Comparison of ENCODE assay signal across 8 cellular contexts in genomic region chr2:175187378-175187777, GRCh38. TPM values are rescaled to one million over a fixed set of nuclear protein-coding genes. Genes with fewer than 3 reads are reported as not detected.
A peak's percentile ranks its signal among the peaks of the same experiment; 100 is the strongest.
DNase-seq lines count a peak whose midpoint lies in the region; ATAC-seq and TF ChIP-seq lines count a peak whose summit lies in the region.

No MANE protein-coding gene starts in this region.

- no CpG with 5 or more reads among the region's 1 CpG for WGBS in trophoblast cell (ENCODE audit: extremely low coverage, insufficient coverage, insufficient read length)

- no peak for TF ChIP-seq POLR2A in NB4 (IDR thresholded peaks at IDR 0.05; ENCODE audit: extremely low read depth, insufficient read length)

- no peak overlapping the region for H4K12ac ChIP-seq in trophoblast cell (ENCODE audit: low read depth, low read length)

- no peak overlapping the region for H3K9ac ChIP-seq in trophoblast cell (ENCODE audit: low read length)

- DNase-seq in EL: peak; percentile 24
- peak; percentile 62 for DNase-seq in NB4 (ENCODE audit: low read depth)
- peak; percentile 34 for DNase-seq in fibroblast of villous mesenchyme (ENCODE audit: low read depth)
- no peak for DNase-seq in NCI-H187 (lab: John Stamatoyannopoulos, UW)
- no peak for DNase-seq in cortex of kidney (lab: John Stamatoyannopoulos, UW)
- DNase-seq in trophoblast cell: no peak
- no peak for DNase-seq in COLO668 (lab: John Stamatoyannopoulos, UW; ENCODE audit: unreplicated experiment)

- no peak overlapping the region for H2AFZ ChIP-seq in trophoblast cell (ENCODE audit: insufficient read depth, low read length, poor library complexity)

- no peak overlapping the region for H4K91ac ChIP-seq in trophoblast cell (ENCODE audit: low read depth, low read length)

- H3K79me1 ChIP-seq in trophoblast cell (ENCODE audit: low read length): no peaks in the 10 kb centered on the region

- H3K14ac ChIP-seq in trophoblast cell (ENCODE audit: low read length): no peak overlapping the region

- H3K9me3 ChIP-seq in trophoblast cell (ENCODE audit: insufficient read depth, low read depth, low read length): no peaks in the 10 kb centered on the region

- H3K4me3 ChIP-seq in NB4 (ENCODE audit: low read depth, low read length): no peak overlapping the region
- H3K4me3 ChIP-seq in fibroblast of villous mesenchyme (ENCODE audit: low read depth, low read length): no peak overlapping the region
- H3K4me3 ChIP-seq in trophoblast cell (ENCODE audit: low read depth, low read length): no peak overlapping the region

- no peak overlapping the region for H3K4me2 ChIP-seq in trophoblast cell (ENCODE audit: low read length)

- no peaks in the 10 kb centered on the region for H3K4me1 ChIP-seq in trophoblast cell (ENCODE audit: control insufficient read depth in 1 of 2, insufficient read depth in 2 of 2, low read length in 2 of 2)

- no peak overlapping the region for H2BK5ac ChIP-seq in trophoblast cell (ENCODE audit: low read depth, low read length, poor library complexity)

- H2BK120ac ChIP-seq in trophoblast cell (ENCODE audit: insufficient read depth, low read length, poor library complexity): no peak overlapping the region

- H2BK12ac ChIP-seq in trophoblast cell (ENCODE audit: low read length): no peak overlapping the region

- ATAC-seq in GM21390 (IDR thresholded peaks at IDR 0.05; ENCODE audit: unreplicated experiment): peak; percentile 86

- no peak overlapping the region for H2AK5ac ChIP-seq in trophoblast cell (ENCODE audit: low read length)

- no peaks in the 10 kb centered on the region for H3K36me3 ChIP-seq in trophoblast cell (ENCODE audit: control insufficient read depth in 1 of 2, insufficient read depth in 2 of 2, low read length in 2 of 2)

- H3K27ac ChIP-seq in trophoblast cell (ENCODE audit: low read depth, low read length): no peak overlapping the region

- H4K8ac ChIP-seq in trophoblast cell (ENCODE audit: low read depth, low read length): no peak overlapping the region

- no peak overlapping the region for H3K4ac ChIP-seq in trophoblast cell (ENCODE audit: low read depth, low read length)

- no peak overlapping the region for H3K23ac ChIP-seq in trophoblast cell (ENCODE audit: low read length)

- no peaks in the 10 kb centered on the region for H3K79me2 ChIP-seq in trophoblast cell (ENCODE audit: control insufficient read depth, insufficient read depth, low read length, poor library complexity)

- H3K18ac ChIP-seq in trophoblast cell (ENCODE audit: low read length): no peak overlapping the region

- H3K27me3 ChIP-seq in trophoblast cell (ENCODE audit: insufficient read depth, low read length): no peaks in the 10 kb centered on the region

- TF ChIP-seq CTCF in NB4 (IDR thresholded peaks at IDR 0.05; ENCODE audit: low read depth, low read length): peak; percentile 40
- TF ChIP-seq CTCF in fibroblast of villous mesenchyme (IDR thresholded peaks at IDR 0.05; ENCODE audit: insufficient read depth, low read depth, low read length): peak; percentile 57

RNA-seq across cellular contexts. Expression of gene ATP5MC3, which starts 5.9 kb away (rescaled TPM):
- 136 and 157 TPM in 2 replicates for total RNA-seq in fibroblast of villous mesenchyme
- polyA plus RNA-seq in trophoblast cell (2013): 290 and 302 TPM in 2 replicates

RNA-seq across cellular contexts. Expression of gene ATF2, which starts 19.4 kb away (rescaled TPM):
- 62.5 and 92.4 TPM in 2 replicates for total RNA-seq in fibroblast of villous mesenchyme
- polyA plus RNA-seq in trophoblast cell (2013): 24.9 and 27.7 TPM in 2 replicates

Comparison
In these comparisons a context has a peak if more than half of its experiments do, and no peak if none do; other contexts are left out.
1. DNase-seq: peak in EL (single experiment), NB4 (single experiment) and fibroblast of villous mesenchyme (single experiment); none in NCI-H187 (0 of 2), cortex of kidney (single experiment), trophoblast cell (0 of 2) and COLO668 (single experiment).